Comparison of ENCODE assay signal across 12 cellular contexts in the genomic region with DNA sequence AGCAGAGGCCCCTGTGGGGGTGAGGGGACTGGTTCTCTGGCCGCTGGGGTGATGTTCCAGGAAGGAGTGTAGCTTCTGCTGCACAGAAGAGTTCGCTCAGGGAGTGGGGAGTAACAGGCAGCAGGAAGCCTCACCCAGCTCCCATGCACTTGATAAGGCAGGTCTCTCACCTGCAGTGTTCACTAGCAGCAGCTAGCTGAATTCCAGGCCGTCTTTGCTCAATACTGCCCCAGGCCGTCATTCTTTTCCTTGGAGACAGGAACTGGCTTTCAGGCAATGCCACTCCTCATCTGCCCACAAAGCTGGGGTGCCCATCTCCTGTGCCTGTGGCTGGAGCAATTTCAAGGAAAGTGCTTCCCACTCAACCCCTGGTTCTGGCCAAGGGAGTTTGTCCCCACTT.
DNase-seq lines count a peak whose midpoint lies in the region; TF ChIP-seq lines count a peak whose summit lies in the region.
"Had no signal": no experiment of that assay in that cellular context is flagged by ENCODE, and none has a peak within 500 bp of the region (broad histone marks: within the 10 kb centered on the region; RNA-seq: fewer than 3 reads in every experiment).

No MANE protein-coding gene starts in this region.

- H3K4me1 ChIP-seq in SK-N-SH (ENCODE audit: control insufficient read depth in 1 of 2, insufficient read depth in 2 of 2, low read depth in 1 of 2, low read length in 1 of 2) = no peaks in the 10 kb centered on the region; a peak in 1 of 4 replicates

- CTCF ChIA-PET in SK-N-SH (lab: Yijun Ruan, JAX) = no interaction called here

- POLR2A ChIA-PET in SK-N-SH (lab: Yijun Ruan, JAX) = no interaction called here

- DNase-seq in DMS153 treated with DMSO at 0.1 percent for 48 hours (lab: John Stamatoyannopoulos, UW; ENCODE audit: unreplicated experiment) (peak; percentile 59), NCI-H226 (peak; percentile 69), ecto neural progenitor cell (ENCODE audit: low spot score) (peak; percentile 57), mucosa of gallbladder (ENCODE audit: low spot score) (peak; percentile 41), NCI-H2081 treated with DMSO at 0.1 percent for 48 hours (lab: John Stamatoyannopoulos, UW) (no peak), occipital lobe (lab: John Stamatoyannopoulos, UW) (no peak), SK-N-SH (no peak), substantia nigra (lab: John Stamatoyannopoulos, UW) (no peak)
- DNase-seq: activated T-cell treated with anti-CD3 and anti-CD28 coated beads, Interleukin-2, amount 50 U/mL, for 24 hours; immature natural killer cell; retina; stimulated activated naive CD4-positive, alpha-beta T cell treated with Interleukin-2 at 50 U/mL for 16 hours had no signal

- no peaks in the 10 kb centered on the region for H3K9me3 ChIP-seq in SK-N-SH

- H3K36me3 ChIP-seq in SK-N-SH (replicated peaks in 1 of 2; ENCODE audit: control insufficient read depth in 1 of 2, insufficient read depth in 2 of 2, low read length in 1 of 2) = no peaks in the 10 kb centered on the region

- TF ChIP-seq CTCF in SK-N-SH (IDR thresholded peaks at IDR 0.05) = no peak

- H3K9ac ChIP-seq in SK-N-SH = no peak overlapping the region

- no peaks in the 10 kb centered on the region for H3K27me3 ChIP-seq in SK-N-SH (ENCODE audit: insufficient read depth)

- H3K27ac ChIP-seq in SK-N-SH (ENCODE audit: low read depth in 2 of 2, low read length in 1 of 2) = no peak overlapping the region
- no peak overlapping the region for H3K27ac ChIP-seq in substantia nigra (ENCODE audit: low read depth, low read length, poor library complexity, severe bottlenecking)

- no peak overlapping the region for H3K4me2 ChIP-seq in SK-N-SH

- no peak overlapping the region for H3K4me3 ChIP-seq in SK-N-SH (ENCODE audit: low read depth in 2 of 2, low read length in 1 of 2)

- no peak for TF ChIP-seq RAD21 in SK-N-SH (IDR thresholded peaks at IDR 0.05; ENCODE audit: low read length)

- no peaks in the 10 kb centered on the region for H4K20me1 ChIP-seq in SK-N-SH (ENCODE audit: insufficient read depth)

- 0% methylated on average over 2 of the region's 4 CpGs for WGBS in SK-N-SH (ENCODE audit: low lambda C conversion rate)

- TF ChIP-seq EP300 in SK-N-SH (IDR thresholded peaks at IDR 0.05; ENCODE audit: borderline replicate concordance in 1 of 2, low read depth in 1 of 2, low read length in 1 of 2) = no peak

- no peak overlapping the region for H2AFZ ChIP-seq in SK-N-SH (ENCODE audit: low read depth)

- no peaks in the 10 kb centered on the region for H3K79me2 ChIP-seq in SK-N-SH (ENCODE audit: insufficient read depth)

- no peaks in the 10 kb centered on the region for H3F3A ChIP-seq in SK-N-SH (replicated peaks; ENCODE audit: insufficient read depth)

- H3K9me2 ChIP-seq in SK-N-SH = no peaks in the 10 kb centered on the region

TF ChIP-seq in SK-N-SH, 30 proteins besides CTCF, POLR2A, EP300 and RAD21:
- TF ChIP-seq TEAD4 (IDR thresholded peaks at IDR 0.05; ENCODE audit: borderline replicate concordance, insufficient read depth) (no peak), JUND (IDR thresholded peaks at IDR 0.05) (no peak), RCOR1 (IDR thresholded peaks at IDR 0.05; ENCODE audit: low read length) (no peak)
- TF ChIP-seq, protein P1, sequence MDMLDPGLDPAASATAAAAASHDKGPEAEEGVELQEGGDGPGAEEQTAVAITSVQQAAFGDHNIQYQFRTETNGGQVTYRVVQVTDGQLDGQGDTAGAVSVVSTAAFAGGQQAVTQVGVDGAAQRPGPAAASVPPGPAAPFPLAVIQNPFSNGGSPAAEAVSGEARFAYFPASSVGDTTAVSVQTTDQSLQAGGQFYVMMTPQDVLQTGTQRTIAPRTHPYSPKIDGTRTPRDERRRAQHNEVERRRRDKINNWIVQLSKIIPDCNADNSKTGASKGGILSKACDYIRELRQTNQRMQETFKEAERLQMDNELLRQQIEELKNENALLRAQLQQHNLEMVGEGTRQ (IDR thresholded peaks at IDR 0.05; ENCODE audit: borderline replicate concordance, low read depth, low read length) = no peak

Comparison
In these comparisons a context has a peak if more than half of its experiments do, and no peak if none do; other contexts are left out.
1. DNase-seq: peak in DMS153 treated with DMSO at 0.1 percent for 48 hours (single experiment), NCI-H226 (single experiment), ecto neural progenitor cell (single experiment) and mucosa of gallbladder (single experiment); none in NCI-H2081 treated with DMSO at 0.1 percent for 48 hours (single experiment), occipital lobe (single experiment), SK-N-SH (single experiment) and substantia nigra (0 of 49).